14 cellular contexts compared by ENCODE assay signal in the genomic region with DNA sequence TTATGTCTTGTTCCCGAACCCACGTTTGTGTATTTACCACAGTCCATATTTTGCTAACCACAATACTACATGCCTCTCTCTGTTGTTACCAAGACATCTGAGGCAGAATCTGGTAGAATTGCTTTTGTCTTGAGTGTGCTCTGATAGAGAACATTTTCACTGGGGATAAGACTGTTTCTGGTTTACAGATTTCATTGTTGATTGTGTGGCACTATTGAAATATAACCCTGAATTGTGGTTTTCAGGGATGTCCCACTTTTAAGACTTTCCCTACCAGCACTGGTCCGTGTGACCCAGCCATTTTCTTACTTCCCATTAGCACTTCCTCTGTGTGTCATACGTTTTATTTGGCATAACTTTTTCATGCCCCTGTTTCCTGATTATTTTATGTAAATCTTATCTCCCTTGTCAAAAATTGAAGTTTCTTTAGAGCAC. TPM values are rescaled to one million over a fixed set of nuclear protein-coding genes. Genes with fewer than 3 reads are reported as not detected.
DNase-seq lines count a peak whose midpoint lies in the region; ATAC-seq lines count a peak whose summit lies in the region.
"Had no signal": no experiment of that assay in that cellular context is flagged by ENCODE, and none has a peak within 500 bp of the region (broad histone marks: within the 10 kb centered on the region; RNA-seq: fewer than 3 reads in every experiment).

No MANE protein-coding gene starts in this region.

- peak overlapping the region; percentile 58 for H3K4me2 ChIP-seq in BLaER1

- peak; percentile 37 for ATAC-seq in T-helper 17 cell
- no peak for ATAC-seq in GM19328 (IDR thresholded peaks at IDR 0.05; ENCODE audit: unreplicated experiment)

- H3K9ac ChIP-seq in BLaER1: no peak overlapping the region

- H3K27ac ChIP-seq in BLaER1: peak overlapping the region; percentile 20; the same call in 1 of the 2 replicates

- H3K9me3 Mint-ChIP-seq in activated CD4-positive, alpha-beta memory T cell treated with anti-CD3 and anti-CD28 coated beads, Interleukin-2, amount 10 ng/mL, durations not matched to agents 7 days and 5 days: no peaks in the 10 kb centered on the region

- no peaks in the 10 kb centered on the region for H3K27me3 ChIP-seq in BLaER1
- H3K27me3 ChIP-seq: breast epithelium had no signal

- CTCF ChIA-PET in activated CD4-positive, alpha-beta memory T cell treated with anti-CD3 and anti-CD28 coated beads, Interleukin-2, amount 10 ng/mL, durations not matched to agents 7 days and 5 days (lab: Charles Lee): interaction anchor here (2.3 kb wide), 1 partner anchor 12 kb away, joined by 15 read pairs; the partner anchor contains the start of gene NCOA7

- H3K27ac Mint-ChIP-seq in T-helper 17 cell: peak overlapping the region; percentile 79
- no peak overlapping the region for H3K27ac Mint-ChIP-seq in activated CD4-positive, alpha-beta memory T cell treated with anti-CD3 and anti-CD28 coated beads, Interleukin-2, amount 10 ng/mL, durations not matched to agents 7 days and 5 days

- POLR2A ChIA-PET in activated CD4-positive, alpha-beta memory T cell treated with anti-CD3 and anti-CD28 coated beads, Interleukin-2, amount 10 ng/mL, durations not matched to agents 7 days and 5 days (lab: Charles Lee): interaction anchor here (1.1 to 2.7 kb wide), 2 partner anchors 12 to 22 kb away, joined by 5 to 18 read pairs; partner anchors contain the start of gene NCOA7

- H3K4me1 Mint-ChIP-seq in T-helper 17 cell: peaks cover 48% of the 10 kb centered on the region
- H3K4me1 Mint-ChIP-seq in activated CD4-positive, alpha-beta memory T cell treated with anti-CD3 and anti-CD28 coated beads, Interleukin-2, amount 10 ng/mL, durations not matched to agents 7 days and 5 days: peaks cover 49% of the 10 kb centered on the region

- H3K9me3 ChIP-seq in BLaER1 (no peaks in the 10 kb centered on the region), T-helper 17 cell (ENCODE audit: control insufficient read depth, low read length, poor library complexity, severe bottlenecking) (no peaks in the 10 kb centered on the region)
- H3K9me3 ChIP-seq: breast epithelium, Caco-2 had no signal

- H3K4me1 ChIP-seq in BLaER1: peaks cover 26% of the 10 kb centered on the region

- H3K4me3 ChIP-seq in BLaER1: no peak overlapping the region
- H3K4me3 ChIP-seq: breast epithelium had no signal

- no peaks in the 10 kb centered on the region for H4K20me1 ChIP-seq in BLaER1

- no peak overlapping the region for H3K4me3 Mint-ChIP-seq in T-helper 17 cell
- H3K4me3 Mint-ChIP-seq in activated CD4-positive, alpha-beta memory T cell treated with anti-CD3 and anti-CD28 coated beads, Interleukin-2, amount 10 ng/mL, durations not matched to agents 7 days and 5 days: no peak overlapping the region

- H3K36me3 Mint-ChIP-seq in T-helper 17 cell (ENCODE audit: low read depth): peaks cover 5% of the 10 kb centered on the region
- H3K36me3 Mint-ChIP-seq in activated CD4-positive, alpha-beta memory T cell treated with anti-CD3 and anti-CD28 coated beads, Interleukin-2, amount 10 ng/mL, durations not matched to agents 7 days and 5 days (ENCODE audit: low read depth): peaks cover 30% of the 10 kb centered on the region

- no peaks in the 10 kb centered on the region for H3K27me3 Mint-ChIP-seq in T-helper 17 cell
- H3K27me3 Mint-ChIP-seq in activated CD4-positive, alpha-beta memory T cell treated with anti-CD3 and anti-CD28 coated beads, Interleukin-2, amount 10 ng/mL, durations not matched to agents 7 days and 5 days: no peaks in the 10 kb centered on the region

- peaks cover 4% of the 10 kb centered on the region; the same call in 1 of the 2 replicates for H3K36me3 ChIP-seq in BLaER1
- H3K36me3 ChIP-seq: breast epithelium had no signal

- DNase-seq in H4 (ENCODE audit: low spot score) (peak; percentile 28), T-helper 17 cell (no peak), iris pigment epithelial cell (ENCODE audit: low read depth) (peak; percentile 71), activated T-cell treated with anti-CD3 and anti-CD28 coated beads for 4 hours (no peak), HK-2 (ENCODE audit: unreplicated experiment) (no peak)
- no peak for DNase-seq in activated CD4-positive, alpha-beta memory T cell treated with anti-CD3 and anti-CD28 coated beads, Interleukin-2, amount 10 ng/mL, durations not matched to agents 7 days and 5 days
- DNase-seq: activated CD4-positive, alpha-beta T cell treated with anti-CD3 and anti-CD28 coated beads for 1 hour; Caco-2; islet precursor cell; NCI-H446 treated with DMSO at 0.1 percent for 48 hours; trophoblast cell had no signal

RNA-seq across cellular contexts. Expression of gene NCOA7, which starts 12.2 kb away (rescaled TPM):
- 26.1 and 33.4 TPM in 2 replicates for total RNA-seq in H4 (2014; rRNA removed; shearing (Covaris generic))
- 10 to 100 TPM; 49.5 to 62.4 TPM for total RNA-seq in T-helper 17 cell
- 10 to 100 TPM; 45.2 to 49.9 TPM for total RNA-seq in activated CD4-positive, alpha-beta memory T cell treated with anti-CD3 and anti-CD28 coated beads, Interleukin-2, amount 10 ng/mL, durations not matched to agents 7 days and 5 days

RNA-seq across cellular contexts. Expression of gene HEY2, which starts 53.5 kb away (rescaled TPM):
- total RNA-seq in H4 (2014; rRNA removed; shearing (Covaris generic)): 0.93 TPM in 1 of 2 replicates, not detected in the other
- total RNA-seq in T-helper 17 cell: under 1 TPM in 1 of 2 donors, not detected in 1; 0.23 TPM
- total RNA-seq in activated CD4-positive, alpha-beta memory T cell treated with anti-CD3 and anti-CD28 coated beads, Interleukin-2, amount 10 ng/mL, durations not matched to agents 7 days and 5 days: not detected
- total RNA-seq: Caco-2 had no signal

Comparison
In these comparisons a context has a peak if more than half of its experiments do, and no peak if none do; other contexts are left out.
1. DNase-seq: peak in H4 (single experiment) and iris pigment epithelial cell (single experiment); none in T-helper 17 cell (0 of 3), activated T-cell treated with anti-CD3 and anti-CD28 coated beads for 4 hours (single experiment), activated CD4-positive, alpha-beta memory T cell treated with anti-CD3 and anti-CD28 coated beads, Interleukin-2, amount 10 ng/mL, durations not matched to agents 7 days and 5 days (single experiment) and HK-2 (single experiment).